Comparison of ENCODE assay signal across 13 cellular contexts in genomic region chr7:100276126-100276525, GRCh38. TPM values are rescaled to one million over a fixed set of nuclear protein-coding genes. Genes with fewer than 3 reads are reported as not detected.
"Had no signal": no experiment of that assay in that cellular context is flagged by ENCODE, and none has a peak within 500 bp of the region (broad histone marks: within the 10 kb centered on the region; RNA-seq: fewer than 3 reads in every experiment).

No MANE protein-coding gene starts in this region.

RNA-seq across cellular contexts. Expression of gene SPDYE3, which starts 31.4 kb away (rescaled TPM):
- total RNA-seq: activated CD4-positive, alpha-beta T cell treated with anti-CD3 and anti-CD28 coated beads for 36 hours; activated CD4-positive, alpha-beta T cell treated with anti-CD3 and anti-CD28 coated beads, Interleukin-2, amount 10 ng/mL, durations not matched to agents 7 days and 5 days; activated CD8-positive, alpha-beta T cell treated with anti-CD3 and anti-CD28 coated beads, Interleukin-2, amount 10 ng/mL, durations not matched to agents 7 days and 5 days; activated naive CD8-positive, alpha-beta T cell treated with anti-CD3 and anti-CD28 coated beads, Interleukin-2, amount 10 ng/mL, durations not matched to agents 7 days and 5 days; activated T-helper 2 cell treated with anti-CD3 and anti-CD28 coated beads, Interferon-gamma antibody, Interleukin-2, Interleukin-4, amounts not matched to agents 10 μg/mL and 5 μg/mL and 100 μg/mL, durations not matched to agents 14 hours and 24 hours and 36 hours; ascending aorta; body of pancreas; bronchial epithelial cell; M059J; PC-3; Peyer's patch; Right ventricle myocardium superior; T-helper 2 cell treated with Interferon-gamma antibody and Interleukin-4, amounts not matched to agents 100 ng/mL and 5 ng/mL, for 36 hours had no signal

RNA-seq across cellular contexts. Expression of gene PVRIG, which starts 56.4 kb away (rescaled TPM):
- total RNA-seq: bronchial epithelial cell, M059J, PC-3, Right ventricle myocardium superior had no signal
